Comparison of ENCODE assay signal across 17 cellular contexts in genomic region chr2:216739035-216739434, GRCh38. TPM values are rescaled to one million over a fixed set of nuclear protein-coding genes. Genes with fewer than 3 reads are reported as not detected.
A peak's percentile ranks its signal among the peaks of the same experiment; 100 is the strongest.
DNase-seq lines count a peak whose midpoint lies in the region; FAIRE-seq and TF ChIP-seq lines count a peak whose summit lies in the region.
"Had no signal": no experiment of that assay in that cellular context is flagged by ENCODE, and none has a peak within 500 bp of the region (broad histone marks: within the 10 kb centered on the region; RNA-seq: fewer than 3 reads in every experiment).

No MANE protein-coding gene starts in this region.

- no peak for TF ChIP-seq POLR2A in GM12892 (IDR thresholded peaks at IDR 0.05; ENCODE audit: low read depth, low read length)

- FAIRE-seq in GM12892 (lab: Jason Lieb, UNC): no peak

- DNase-seq in COLO668 (lab: John Stamatoyannopoulos, UW; ENCODE audit: unreplicated experiment) (peak; percentile 70), NCI-H2029 (lab: John Stamatoyannopoulos, UW) (peak; percentile 71), NCI-H774 (lab: John Stamatoyannopoulos, UW) (peak; percentile 77), mesenteric fat pad (ENCODE audit: low spot score) (peak; percentile 37), T1000 (lab: John Stamatoyannopoulos, UW) (no peak), GM12892 (ENCODE audit: insufficient read length) (no peak), NOMO-1 treated with DMSO at 0.1 percent for 48 hours (lab: John Stamatoyannopoulos, UW; ENCODE audit: unreplicated experiment) (no peak)
- no peak for DNase-seq in effector CD8-positive, alpha-beta T cell (lab: John Stamatoyannopoulos, UW)
- DNase-seq: activated CD4-positive, alpha-beta memory T cell treated with anti-CD3 and anti-CD28 coated beads, Interleukin-2, amount 10 ng/mL, durations not matched to agents 7 days and 5 days; activated naive CD4-positive, alpha-beta T cell; Calu3; cortex of kidney; left cardiac atrium; naive thymus-derived CD8-positive, alpha-beta T cell; NCI-H1048; NCI-H2171 treated with DMSO at 0.1 percent for 48 hours; right lobe of liver had no signal

RNA-seq across cellular contexts. Expression of gene IGFBP5, which starts 43.7 kb away (rescaled TPM):
- total RNA-seq in mesenteric fat pad: 497 TPM
- polyA plus RNA-seq in GM12892 (2012; ENCODE audit: missing spikeins): not detected
- total RNA-seq: activated CD4-positive, alpha-beta memory T cell treated with anti-CD3 and anti-CD28 coated beads, Interleukin-2, amount 10 ng/mL, durations not matched to agents 7 days and 5 days; naive thymus-derived CD8-positive, alpha-beta T cell had no signal
- polyA plus RNA-seq: naive thymus-derived CD8-positive, alpha-beta T cell had no signal

Comparison
In these comparisons a context has a peak if more than half of its experiments do, and no peak if none do; other contexts are left out.
1. DNase-seq: peak in COLO668 (single experiment), NCI-H2029 (single experiment), NCI-H774 (single experiment) and mesenteric fat pad (single experiment); none in T1000 (single experiment), GM12892 (single experiment), effector CD8-positive, alpha-beta T cell (single experiment) and NOMO-1 treated with DMSO at 0.1 percent for 48 hours (single experiment).